ENCODE assay signal across 23 cellular contexts in genomic region chr10:72502581-72502980, GRCh38.
DNase-seq lines count a peak whose midpoint lies in the region; ATAC-seq, FAIRE-seq and TF ChIP-seq lines count a peak whose summit lies in the region.
"Had no signal": no experiment of that assay in that cellular context is flagged by ENCODE, and none has a peak within 500 bp of the region (broad histone marks: within the 10 kb centered on the region; RNA-seq: fewer than 3 reads in every experiment).

No MANE protein-coding gene starts in this region.

- peak; percentile 33; the same call in 1 of the 2 replicates for TF ChIP-seq EP300 in K562 (IDR thresholded peaks at IDR 0.05; ENCODE audit: low read length)

- DNase-seq in GM23248 = peak; percentile 40
- peak; percentile 41 for DNase-seq in NB4 (ENCODE audit: low read depth)
- DNase-seq in K562 (ENCODE audit: extremely low read depth in 1 of 4, low spot score in 3 of 4) = peak in 2 of 4 experiments; percentile 14 to 55
- DNase-seq in osteocyte (ENCODE audit: extremely low spot score, unreplicated experiment) = no peak
- no peak for DNase-seq in T-helper 17 cell
- DNase-seq in activated naive CD4-positive, alpha-beta T cell treated with Interleukin-2 at 50 U/mL for 16 hours = no peak
- DNase-seq in omental fat pad (ENCODE audit: low spot score) = no peak
- DNase-seq in tibial artery = no peak
- DNase-seq: activated CD4-positive, alpha-beta T cell treated with anti-CD3 and anti-CD28 coated beads, Interleukin-2, amount 50 U/mL, for 1 hour; cerebellar nuclear complex; left cardiac atrium; NCI-H2171; NCI-H524 treated with DMSO at 0.1 percent for 48 hours; posterior cingulate gyrus; stimulated activated CD4-positive, alpha-beta T cell treated with anti-CD3 and anti-CD28 coated beads, Interleukin-15, amount 100 ng/mL, for 24 hours had no signal

- TF ChIP-seq POLR2A in NB4 (IDR thresholded peaks at IDR 0.05; ENCODE audit: extremely low read depth, insufficient read length) (no peak), K562 (conservative IDR thresholded peaks at IDR 0.05) (no peak)

- POLR2A ChIA-PET in K562 (lab: Yijun Ruan, JAX) = interaction anchor here (0.6 to 2.6 kb wide), 3 partner anchors 9 to 125 kb away, joined by 3 to 8 read pairs (median 3); no protein-coding TSS in a partner anchor

- H3K9me1 ChIP-seq in K562 (ENCODE audit: control insufficient read depth, insufficient read depth, low read length) = no peaks in the 10 kb centered on the region

- H3K4me1 ChIP-seq in GM23248 (ENCODE audit: insufficient read depth) (peaks cover 14% of the 10 kb centered on the region), K562 (replicated peaks in 1 of 2; ENCODE audit: control insufficient read depth in 2 of 2, insufficient read depth in 2 of 2, low read length in 2 of 2) (peaks cover 4 to 14% of the 10 kb centered on the region in 2 experiments; a peak in 2 of 5 replicates), tibial artery (peaks cover 0 to 9% (median 3%) of the 10 kb centered on the region in 4 donors)

- BruUV-seq in K562 (replicated peaks; lab: Mats Ljungman, UMichigan) = no TSS peak

- no peaks in the 10 kb centered on the region for H3K79me2 ChIP-seq in GM23248 (ENCODE audit: insufficient read depth)
- no peaks in the 10 kb centered on the region for H3K79me2 ChIP-seq in K562 (ENCODE audit: control insufficient read depth, insufficient read depth, low read length)

- no peak overlapping the region for H3K4me3 Mint-ChIP-seq in osteocyte (ENCODE audit: unreplicated experiment)
- no peak overlapping the region for H3K4me3 Mint-ChIP-seq in T-helper 17 cell
- H3K4me3 Mint-ChIP-seq: activated naive CD4-positive, alpha-beta T cell treated with anti-CD3 and anti-CD28 coated beads, Interleukin-2, amount 50 U/mL, for 24 hours; IgD-negative memory B cell; natural killer cell treated with Interleukin-12 subunit alpha and Interleukin-12 subunit beta and Interleukin-15 and Interleukin-18, amount 100 ng/mL, for 72 hours; stimulated activated naive CD8-positive, alpha-beta T cell treated with anti-CD3 and anti-CD28 coated beads, Interleukin-15, Interleukin-2, amounts not matched to agents 100 ng/mL and 50 ng/mL, for 24 hours; T-helper 1 cell treated with Interleukin-12 subunit alpha and Interleukin-12 subunit beta and Interleukin-4 antibody, amounts not matched to agents 30 μg/mL and 1 μg/mL, for 36 hours had no signal

- peaks cover 16% of the 10 kb centered on the region for H3K9me3 Mint-ChIP-seq in osteocyte (ENCODE audit: unreplicated experiment)
- H3K9me3 Mint-ChIP-seq: activated naive CD4-positive, alpha-beta T cell treated with anti-CD3 and anti-CD28 coated beads, Interleukin-2, amount 50 U/mL, for 24 hours; natural killer cell treated with Interleukin-12 subunit alpha and Interleukin-12 subunit beta and Interleukin-15 and Interleukin-18, amount 100 ng/mL, for 72 hours had no signal

- H3F3A ChIP-seq in GM23248 (ENCODE audit: insufficient read depth) = 0 out of 2 replicates have a peak, but pooled peaks cover 9% of the 10 kb centered on the region

- H3K4me3 ChIP-seq in GM23248 (peak overlapping the region; percentile 46), NB4 (ENCODE audit: low read depth, low read length) (no peak overlapping the region), K562 (no peak overlapping the region), tibial artery (no peak overlapping the region)
- H3K4me3 ChIP-seq: right lobe of liver, tibial nerve had no signal

- no peaks in the 10 kb centered on the region for H3K27me3 Mint-ChIP-seq in osteocyte (ENCODE audit: unreplicated experiment)
- no peaks in the 10 kb centered on the region for H3K27me3 Mint-ChIP-seq in T-helper 17 cell
- H3K27me3 Mint-ChIP-seq: activated naive CD4-positive, alpha-beta T cell treated with anti-CD3 and anti-CD28 coated beads, Interleukin-2, amount 50 U/mL, for 24 hours; IgD-negative memory B cell; natural killer cell treated with Interleukin-12 subunit alpha and Interleukin-12 subunit beta and Interleukin-15 and Interleukin-18, amount 100 ng/mL, for 72 hours; stimulated activated naive CD8-positive, alpha-beta T cell treated with anti-CD3 and anti-CD28 coated beads, Interleukin-15, Interleukin-2, amounts not matched to agents 100 ng/mL and 50 ng/mL, for 24 hours had no signal

- intact Hi-C loops in K562 (cut with micrococcal nuclease) = no loop called here
- intact Hi-C loops in tibial artery (cut with DNase I; ENCODE audit: low total_unique reads) = no loop called here

- H3K27ac ChIP-seq in GM23248 = peak overlapping the region; percentile 53
- H3K27ac ChIP-seq in K562 (ENCODE audit: extremely low read depth, low read depth, low read length) = peak overlapping the region; percentile 34; the same call in 2 of the 3 replicates
- H3K27ac ChIP-seq in tibial artery = peak overlapping the region in 1 of 2 donors; percentile 37
- H3K27ac ChIP-seq: epithelial cell of prostate had no signal

- H3K9me3 ChIP-seq in GM23248 (ENCODE audit: low read depth) = no peaks in the 10 kb centered on the region
- H3K9me3 ChIP-seq in K562 (replicated peaks; ENCODE audit: control insufficient read depth, insufficient read depth, low read depth, low read length) = no peaks in the 10 kb centered on the region; the same call in 1 of the 2 replicates
- H3K9me3 ChIP-seq in T-helper 17 cell (ENCODE audit: control insufficient read depth, low read length, poor library complexity, severe bottlenecking) = no peaks in the 10 kb centered on the region
- H3K9me3 ChIP-seq in tibial artery = no peaks in the 10 kb centered on the region
- H3K9me3 ChIP-seq: right lobe of liver had no signal

- in situ Hi-C loops in GM23248 (cut with MboI) (no loop called here), K562 (cut with MboI) (no loop called here)

- H3K4me1 Mint-ChIP-seq in osteocyte (ENCODE audit: unreplicated experiment) = peaks cover 12% of the 10 kb centered on the region
- H3K4me1 Mint-ChIP-seq in T-helper 17 cell = peaks cover 2% of the 10 kb centered on the region

- FAIRE-seq in K562 (lab: Jason Lieb, UNC) = no peak

- H3K27me3 ChIP-seq in GM23248 (replicated peaks; ENCODE audit: insufficient read depth) (no peaks in the 10 kb centered on the region), K562 (ENCODE audit: control insufficient read depth in 2 of 2, insufficient read depth in 2 of 2, low read length in 2 of 2) (no peaks in the 10 kb centered on the region), tibial artery (no peaks in the 10 kb centered on the region)
- H3K27me3 ChIP-seq: right lobe of liver, tibial nerve had no signal

- peaks cover 4% of the 10 kb centered on the region for H3K36me3 ChIP-seq in GM23248 (ENCODE audit: low read depth)
- no peaks in the 10 kb centered on the region for H3K36me3 ChIP-seq in K562 (ENCODE audit: control insufficient read depth, insufficient read depth, low read length)
- H3K36me3 ChIP-seq in tibial artery = peaks cover 0 to 5% (median 0%) of the 10 kb centered on the region in 3 donors
- H3K36me3 ChIP-seq: tibial nerve had no signal

- CTCF ChIA-PET in K562 (lab: Yijun Ruan, JAX; ENCODE audit: low intra/inter-chr PET ratio) = no interaction called here

- no peak for TF ChIP-seq CTCF in NB4 (IDR thresholded peaks at IDR 0.05; ENCODE audit: low read depth, low read length)
- no peak for TF ChIP-seq CTCF in K562 (IDR thresholded peaks at IDR 0.05 in 2 of 3, conservative IDR thresholded peaks at IDR 0.05 in 1 of 3; ENCODE audit: insufficient read depth in 2 of 3, low read depth in 1 of 3, low read length in 3 of 3)
- TF ChIP-seq CTCF in osteocyte (IDR thresholded peaks at IDR 0.05) = no peak
- TF ChIP-seq CTCF in omental fat pad (IDR thresholded peaks at IDR 0.05) = no peak
- TF ChIP-seq CTCF in tibial artery (IDR thresholded peaks at IDR 0.05) = no peak

- H3K36me3 Mint-ChIP-seq in osteocyte (ENCODE audit: unreplicated experiment) (peaks cover 20% of the 10 kb centered on the region), T-helper 17 cell (ENCODE audit: low read depth) (peaks cover 4% of the 10 kb centered on the region)

- 28 to 50% methylated on average over 3 of the region's 3 CpGs for WGBS in GM23248 (ENCODE audit: low coverage in 1 of 2, low lambda C conversion rate in 2 of 2, missing lambda C conversion rate in 2 of 2), 2 experiments
- WGBS in K562 (ENCODE audit: insufficient coverage, low coverage, missing lambda C conversion rate) = 13% methylated on average over 3 of the region's 3 CpGs

- no peaks in the 10 kb centered on the region for H3K9me2 ChIP-seq in GM23248 (ENCODE audit: insufficient read depth)

- peak overlapping the region; percentile 65 for H3K27ac Mint-ChIP-seq in osteocyte (ENCODE audit: unreplicated experiment)
- H3K27ac Mint-ChIP-seq in T-helper 17 cell = no peak overlapping the region
- H3K27ac Mint-ChIP-seq: activated naive CD4-positive, alpha-beta T cell treated with anti-CD3 and anti-CD28 coated beads, Interleukin-2, amount 50 U/mL, for 24 hours; IgD-negative memory B cell; natural killer cell treated with Interleukin-12 subunit alpha and Interleukin-12 subunit beta and Interleukin-15 and Interleukin-18, amount 100 ng/mL, for 72 hours; stimulated activated naive CD8-positive, alpha-beta T cell treated with anti-CD3 and anti-CD28 coated beads, Interleukin-15, Interleukin-2, amounts not matched to agents 100 ng/mL and 50 ng/mL, for 24 hours; T-helper 1 cell treated with Interleukin-12 subunit alpha and Interleukin-12 subunit beta and Interleukin-4 antibody, amounts not matched to agents 30 μg/mL and 1 μg/mL, for 36 hours had no signal

- H2AFZ ChIP-seq in GM23248 (peak overlapping the region; percentile 10), K562 (ENCODE audit: low read depth, low read length) (no peak overlapping the region)

- H4K20me1 ChIP-seq in GM23248 (ENCODE audit: insufficient read depth) (no peaks in the 10 kb centered on the region), K562 (replicated peaks; ENCODE audit: control insufficient read depth, insufficient read depth, low read length) (no peaks in the 10 kb centered on the region)

- H3K4me2 ChIP-seq in GM23248 (ENCODE audit: unreplicated experiment) (peak overlapping the region; percentile 42), K562 (ENCODE audit: insufficient read depth, low read length) (peak overlapping the region; percentile 15; the same call in 1 of the 2 replicates)

- TF ChIP-seq RAD21 in K562 (CRISPR knock-in tag; conservative IDR thresholded peaks at IDR 0.05 in 1 of 2, IDR thresholded peaks at IDR 0.05 in 1 of 2) = no peak

- ATAC-seq in K562 (peak; percentile 86), T-helper 17 cell (no peak), omental fat pad (ENCODE audit: low FRiP score) (no peak)
- ATAC-seq: natural killer cell treated with Interleukin-12 subunit alpha and Interleukin-12 subunit beta and Interleukin-15 and Interleukin-18, amount 100 ng/mL, for 72 hours had no signal

- H3K9ac ChIP-seq in GM23248 (peak overlapping the region; percentile 29), K562 (ENCODE audit: insufficient read depth in 1 of 2, low read depth in 2 of 2, low read length in 2 of 2) (0 out of 4 replicates have a peak overlapping the region, but pooled peaks of 1 of the 2 experiments have one; percentile 28)

TF ChIP-seq in K562, 482 proteins besides CTCF, POLR2A, EP300 and RAD21 (continues in another document):
- no peak for TF ChIP-seq SNIP1 (IDR thresholded peaks at IDR 0.05; ENCODE audit: low read depth)
- no peak for TF ChIP-seq FOXA3 (CRISPR knock-in tag; conservative IDR thresholded peaks at IDR 0.05 in 1 of 2, IDR thresholded peaks at IDR 0.05 in 1 of 2)

Comparison
In these comparisons a context has a peak if more than half of its experiments do, and no peak if none do; other contexts are left out.
1. DNase-seq: peak in GM23248 (single experiment) and NB4 (single experiment); none in osteocyte (single experiment), T-helper 17 cell (0 of 3), activated naive CD4-positive, alpha-beta T cell treated with Interleukin-2 at 50 U/mL for 16 hours (single experiment), omental fat pad (single experiment) and tibial artery (0 of 2).